13 cellular contexts compared by ENCODE assay signal in the genomic region with DNA sequence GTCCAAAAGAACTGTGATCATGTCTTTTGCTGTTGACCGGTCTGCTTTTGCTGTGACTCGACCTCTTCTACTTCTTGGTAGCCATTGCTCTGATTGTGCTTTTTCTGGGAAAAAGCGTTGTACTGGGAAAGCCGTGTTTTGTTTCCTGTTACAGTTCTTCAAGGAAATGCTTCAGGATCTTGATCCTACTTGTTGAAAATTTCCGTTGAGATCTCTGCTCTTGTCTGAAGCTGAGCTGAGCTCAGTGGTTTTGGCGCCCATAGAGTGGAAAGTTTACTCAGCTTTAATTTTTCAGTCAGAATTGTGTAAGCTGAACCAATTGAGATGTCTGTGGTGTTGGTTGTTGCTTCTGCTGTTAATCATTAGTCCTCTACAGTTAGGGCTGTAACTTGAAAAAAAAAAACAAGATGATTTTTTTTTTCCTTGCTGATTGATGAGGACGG.
DNase-seq lines count a peak whose midpoint lies in the region; ATAC-seq, FAIRE-seq and TF ChIP-seq lines count a peak whose summit lies in the region.
"Had no signal": no experiment of that assay in that cellular context is flagged by ENCODE, and none has a peak within 500 bp of the region (broad histone marks: within the 10 kb centered on the region; RNA-seq: fewer than 3 reads in every experiment).

No MANE protein-coding gene starts in this region.

- H3K9me3 ChIP-seq in MG63: peaks cover 7% of the 10 kb centered on the region
- H3K9me3 ChIP-seq in kidney (ENCODE audit: control insufficient read depth in 1 of 2, low read length in 2 of 2): no peaks in the 10 kb centered on the region
- no peaks in the 10 kb centered on the region for H3K9me3 ChIP-seq in spleen

- FAIRE-seq in bronchial epithelial cell (lab: Jason Lieb, UNC): no peak
- no peak for FAIRE-seq in kidney (lab: Jason Lieb, UNC)
- FAIRE-seq in H54 (lab: Jason Lieb, UNC): no peak

- no peaks in the 10 kb centered on the region for H3K4me1 ChIP-seq in kidney (ENCODE audit: control insufficient read depth in 1 of 2, insufficient read depth in 1 of 2, low read depth in 1 of 2, low read length in 2 of 2)
- H3K4me1 ChIP-seq in spleen: peaks cover 0 to 23% (median 2%) of the 10 kb centered on the region in 6 donors

- intact Hi-C loops in kidney (cut with DNase I) (no loop called here), spleen (cut with DNase I; ENCODE audit: low total_unique reads) (no loop called here)

- no peak overlapping the region for H3K9ac ChIP-seq in kidney (ENCODE audit: low read length in 2 of 2)

- H3K4me3 ChIP-seq in MG63 (no peak overlapping the region), bronchial epithelial cell (ENCODE audit: low read depth, low read length) (no peak overlapping the region), kidney (ENCODE audit: low read length in 2 of 2) (no peak overlapping the region), spleen (no peak overlapping the region)

- no peak for TF ChIP-seq CTCF in bronchial epithelial cell (IDR thresholded peaks at IDR 0.05; ENCODE audit: insufficient read depth, low read length, severe bottlenecking)
- no peak for TF ChIP-seq CTCF in kidney (IDR thresholded peaks at IDR 0.05; ENCODE audit: borderline replicate concordance, extremely low read depth, insufficient read depth)
- no peak for TF ChIP-seq CTCF in spleen (IDR thresholded peaks at IDR 0.05 in 8 of 11, conservative IDR thresholded peaks at IDR 0.05 in 3 of 11)

- ATAC-seq in GM21423 (IDR thresholded peaks at IDR 0.05; ENCODE audit: unreplicated experiment): no peak

- 58 to 86% (median 71%) methylated on average over 7 of the region's 7 CpGs for WGBS in spleen, 5 donors

- no peak for TF ChIP-seq POLR2A in spleen (IDR thresholded peaks at IDR 0.05)
- TF ChIP-seq POLR2A in H54 (IDR thresholded peaks at IDR 0.05; ENCODE audit: low read depth, low read length): no peak

- DNase-seq in MG63 (peak; percentile 26), bronchial epithelial cell (ENCODE audit: low read depth) (peak; percentile 65), kidney (no peak), spleen (no peak), NCI-H2196 (lab: John Stamatoyannopoulos, UW; ENCODE audit: unreplicated experiment) (no peak), putamen (ENCODE audit: low spot score) (no peak), H54 (ENCODE audit: insufficient read length, low spot score) (no peak)
- DNase-seq: activated naive CD4-positive, alpha-beta T cell treated with anti-CD3 and anti-CD28 coated beads for 36 hours; DMS79; endodermal cell; NCI-H1436; T1000 had no signal

- H3K27ac ChIP-seq in kidney (ENCODE audit: low read depth in 2 of 2, low read length in 2 of 2): peak overlapping the region; percentile 26 to 40
- peak overlapping the region in 6 of 8 donors; percentile 13 to 63 (median 54) for H3K27ac ChIP-seq in spleen

- H3K36me3 ChIP-seq in MG63: no peaks in the 10 kb centered on the region; the same call in 1 of the 2 replicates
- H3K36me3 ChIP-seq in bronchial epithelial cell (ENCODE audit: control insufficient read depth, insufficient read depth, low read length): no peaks in the 10 kb centered on the region
- no peaks in the 10 kb centered on the region for H3K36me3 ChIP-seq in kidney (ENCODE audit: control insufficient read depth in 1 of 2, insufficient read depth in 2 of 2, low read length in 2 of 2)
- no peaks in the 10 kb centered on the region for H3K36me3 ChIP-seq in spleen

- H3K27me3 ChIP-seq in MG63: no peaks in the 10 kb centered on the region
- no peaks in the 10 kb centered on the region for H3K27me3 ChIP-seq in bronchial epithelial cell (ENCODE audit: control insufficient read depth, insufficient read depth, low read length)
- H3K27me3 ChIP-seq in spleen (replicated peaks in 1 of 7): no peaks in the 10 kb centered on the region

Comparison
In these comparisons a context has a peak if more than half of its experiments do, and no peak if none do; other contexts are left out.
1. DNase-seq: peak in MG63 (single experiment) and bronchial epithelial cell (single experiment); none in kidney (single experiment), spleen (single experiment), NCI-H2196 (single experiment), putamen (single experiment) and H54 (single experiment).